Comparison of ENCODE assay signal across 1 cellular context in genomic region chr9:133357656-133358055, GRCh38.
TF ChIP-seq lines count a peak whose summit lies in the region.

No MANE protein-coding gene starts in this region.

TF ChIP-seq in WTC11, 78 proteins besides CTCF, POLR2A, EP300 and RAD21 (continued from another document):
- TF ChIP-seq ZNF396 (CRISPR knock-in tag; IDR thresholded peaks at IDR 0.05; ENCODE audit: borderline replicate concordance) (no peak), SP1 (CRISPR knock-in tag; conservative IDR thresholded peaks at IDR 0.05) (no peak)
- TF ChIP-seq, protein P1, sequence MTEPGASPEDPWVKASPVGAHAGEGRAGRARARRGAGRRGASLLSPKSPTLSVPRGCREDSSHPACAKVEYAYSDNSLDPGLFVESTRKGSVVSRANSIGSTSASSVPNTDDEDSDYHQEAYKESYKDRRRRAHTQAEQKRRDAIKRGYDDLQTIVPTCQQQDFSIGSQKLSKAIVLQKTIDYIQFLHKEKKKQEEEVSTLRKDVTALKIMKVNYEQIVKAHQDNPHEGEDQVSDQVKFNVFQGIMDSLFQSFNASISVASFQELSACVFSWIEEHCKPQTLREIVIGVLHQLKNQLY (CRISPR knock-in tag; IDR thresholded peaks at IDR 0.05) = no peak
- TF ChIP-seq, protein P2, sequence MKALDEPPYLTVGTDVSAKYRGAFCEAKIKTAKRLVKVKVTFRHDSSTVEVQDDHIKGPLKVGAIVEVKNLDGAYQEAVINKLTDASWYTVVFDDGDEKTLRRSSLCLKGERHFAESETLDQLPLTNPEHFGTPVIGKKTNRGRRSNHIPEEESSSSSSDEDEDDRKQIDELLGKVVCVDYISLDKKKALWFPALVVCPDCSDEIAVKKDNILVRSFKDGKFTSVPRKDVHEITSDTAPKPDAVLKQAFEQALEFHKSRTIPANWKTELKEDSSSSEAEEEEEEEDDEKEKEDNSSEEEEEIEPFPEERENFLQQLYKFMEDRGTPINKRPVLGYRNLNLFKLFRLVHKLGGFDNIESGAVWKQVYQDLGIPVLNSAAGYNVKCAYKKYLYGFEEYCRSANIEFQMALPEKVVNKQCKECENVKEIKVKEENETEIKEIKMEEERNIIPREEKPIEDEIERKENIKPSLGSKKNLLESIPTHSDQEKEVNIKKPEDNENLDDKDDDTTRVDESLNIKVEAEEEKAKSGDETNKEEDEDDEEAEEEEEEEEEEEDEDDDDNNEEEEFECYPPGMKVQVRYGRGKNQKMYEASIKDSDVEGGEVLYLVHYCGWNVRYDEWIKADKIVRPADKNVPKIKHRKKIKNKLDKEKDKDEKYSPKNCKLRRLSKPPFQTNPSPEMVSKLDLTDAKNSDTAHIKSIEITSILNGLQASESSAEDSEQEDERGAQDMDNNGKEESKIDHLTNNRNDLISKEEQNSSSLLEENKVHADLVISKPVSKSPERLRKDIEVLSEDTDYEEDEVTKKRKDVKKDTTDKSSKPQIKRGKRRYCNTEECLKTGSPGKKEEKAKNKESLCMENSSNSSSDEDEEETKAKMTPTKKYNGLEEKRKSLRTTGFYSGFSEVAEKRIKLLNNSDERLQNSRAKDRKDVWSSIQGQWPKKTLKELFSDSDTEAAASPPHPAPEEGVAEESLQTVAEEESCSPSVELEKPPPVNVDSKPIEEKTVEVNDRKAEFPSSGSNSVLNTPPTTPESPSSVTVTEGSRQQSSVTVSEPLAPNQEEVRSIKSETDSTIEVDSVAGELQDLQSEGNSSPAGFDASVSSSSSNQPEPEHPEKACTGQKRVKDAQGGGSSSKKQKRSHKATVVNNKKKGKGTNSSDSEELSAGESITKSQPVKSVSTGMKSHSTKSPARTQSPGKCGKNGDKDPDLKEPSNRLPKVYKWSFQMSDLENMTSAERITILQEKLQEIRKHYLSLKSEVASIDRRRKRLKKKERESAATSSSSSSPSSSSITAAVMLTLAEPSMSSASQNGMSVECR (CRISPR knock-in tag; IDR thresholded peaks at IDR 0.05; ENCODE audit: borderline replicate concordance) = no peak
